8 cellular contexts compared by ENCODE assay signal in the genomic region with DNA sequence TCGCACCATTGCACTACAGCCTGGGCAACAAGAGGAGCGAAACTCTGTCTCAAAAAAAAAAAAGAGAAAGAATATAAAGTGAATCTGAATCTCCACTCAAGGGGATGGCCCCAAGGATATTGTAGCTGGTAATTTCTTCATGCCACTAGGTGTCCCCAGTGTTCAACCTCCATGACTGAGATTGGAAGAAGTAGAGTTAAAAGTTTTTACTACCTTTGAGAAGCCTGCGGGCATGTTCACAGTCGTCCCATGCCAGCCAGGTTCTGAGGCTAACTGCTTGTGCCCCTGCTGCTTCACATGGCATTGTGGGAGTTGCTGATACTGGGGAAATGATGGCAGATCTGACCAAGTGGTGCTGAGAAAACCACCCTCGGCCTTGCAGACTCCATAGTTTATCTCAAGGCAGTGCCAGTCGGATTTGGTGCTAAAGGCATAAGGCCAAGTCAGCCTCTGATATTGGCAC. TPM values are rescaled to one million over a fixed set of nuclear protein-coding genes. Genes with fewer than 3 reads are reported as not detected.
A peak's percentile ranks its signal among the peaks of the same experiment; 100 is the strongest.
DNase-seq lines count a peak whose midpoint lies in the region; ATAC-seq and TF ChIP-seq lines count a peak whose summit lies in the region.

No MANE protein-coding gene starts in this region.

- H3K27ac ChIP-seq in heart right ventricle (peak overlapping the region in 8 of 10 donors; percentile 8 to 69 (median 47)), gastrocnemius medialis (peak overlapping the region; percentile 78 to 90 (median 84))

- no peak overlapping the region for H3K4me3 Mint-ChIP-seq in activated CD4-positive, alpha-beta memory T cell treated with anti-CD3 and anti-CD28 coated beads for 36 hours
- H3K4me3 Mint-ChIP-seq in activated CD4-positive, alpha-beta memory T cell treated with anti-CD3 and anti-CD28 coated beads, Interleukin-2, amount 10 ng/mL, durations not matched to agents 7 days and 5 days: no peak overlapping the region
- no peak overlapping the region for H3K4me3 Mint-ChIP-seq in activated CD8-positive, alpha-beta T cell treated with anti-CD3 and anti-CD28 coated beads, Interleukin-2, amount 10 ng/mL, durations not matched to agents 7 days and 5 days

- POLR2A ChIA-PET in activated CD4-positive, alpha-beta memory T cell treated with anti-CD3 and anti-CD28 coated beads for 36 hours (lab: Charles Lee): no interaction called here
- POLR2A ChIA-PET in activated CD4-positive, alpha-beta memory T cell treated with anti-CD3 and anti-CD28 coated beads, Interleukin-2, amount 10 ng/mL, durations not matched to agents 7 days and 5 days (lab: Charles Lee): interaction anchor here (0.6 to 1.3 kb wide), 3 partner anchors 9 to 48 kb away, joined by 3 to 4 read pairs (median 3); no protein-coding TSS in a partner anchor
- POLR2A ChIA-PET in activated CD8-positive, alpha-beta T cell treated with anti-CD3 and anti-CD28 coated beads, Interleukin-2, amount 10 ng/mL, durations not matched to agents 7 days and 5 days (lab: Charles Lee): interaction anchor here (0.6 kb wide), 1 partner anchor 17 kb away, joined by 5 read pairs; no protein-coding TSS in a partner anchor

- intact Hi-C loops in activated CD4-positive, alpha-beta memory T cell treated with anti-CD3 and anti-CD28 coated beads for 36 hours (cut with micrococcal nuclease): no loop called here
- intact Hi-C loops in heart right ventricle (cut with DNase I) (loop anchor here in 8 of 10 donors (2.0 to 10.0 kb wide), 6 partner anchors 46 to 343 kb away; partner anchors contain the start of genes IPO9 (in 2 of the 8), NAV1 (in 1 of the 8) and TIMM17A (in 1 of the 8)), gastrocnemius medialis (cut with DNase I; ENCODE audit: low total_unique reads) (loop anchor here (1.0 kb wide), 2 partner anchors 18 to 94 kb away; no protein-coding TSS in a partner anchor)

- H3K36me3 ChIP-seq in heart right ventricle: peaks cover 0 to 47% (median 14%) of the 10 kb centered on the region in 9 donors
- peaks cover 0 to 26% of the 10 kb centered on the region in 2 donors for H3K36me3 ChIP-seq in gastrocnemius medialis

- no peak overlapping the region for H3K27ac Mint-ChIP-seq in activated CD4-positive, alpha-beta memory T cell treated with anti-CD3 and anti-CD28 coated beads for 36 hours
- no peak overlapping the region for H3K27ac Mint-ChIP-seq in activated CD4-positive, alpha-beta memory T cell treated with anti-CD3 and anti-CD28 coated beads, Interleukin-2, amount 10 ng/mL, durations not matched to agents 7 days and 5 days
- H3K27ac Mint-ChIP-seq in activated CD8-positive, alpha-beta T cell treated with anti-CD3 and anti-CD28 coated beads, Interleukin-2, amount 10 ng/mL, durations not matched to agents 7 days and 5 days: no peak overlapping the region

- no peaks in the 10 kb centered on the region for H3K27me3 Mint-ChIP-seq in activated CD4-positive, alpha-beta memory T cell treated with anti-CD3 and anti-CD28 coated beads for 36 hours
- no peaks in the 10 kb centered on the region for H3K27me3 Mint-ChIP-seq in activated CD4-positive, alpha-beta memory T cell treated with anti-CD3 and anti-CD28 coated beads, Interleukin-2, amount 10 ng/mL, durations not matched to agents 7 days and 5 days
- no peaks in the 10 kb centered on the region for H3K27me3 Mint-ChIP-seq in activated CD8-positive, alpha-beta T cell treated with anti-CD3 and anti-CD28 coated beads, Interleukin-2, amount 10 ng/mL, durations not matched to agents 7 days and 5 days (ENCODE audit: low read depth)

- no peak overlapping the region for H3K4me3 ChIP-seq in heart right ventricle
- H3K4me3 ChIP-seq in gastrocnemius medialis: no peak overlapping the region

- in situ Hi-C loops in gastrocnemius medialis (cut with MboI; ENCODE audit: low sequenced_read_pairs in 4 of 4): loop anchor here in 3 of 4 donors (25.0 kb wide), 1 partner anchor 259 kb away; the partner anchor contains the start of gene ARL8A (in 3 of the 3)

- no peak for TF ChIP-seq POLR2A in gastrocnemius medialis (IDR thresholded peaks at IDR 0.05)

- TF ChIP-seq CTCF in heart right ventricle (IDR thresholded peaks at IDR 0.05): peak; percentile 29 to 76 (median 67)
- TF ChIP-seq CTCF in gastrocnemius medialis (IDR thresholded peaks at IDR 0.05 in 4 of 5, conservative IDR thresholded peaks at IDR 0.05 in 1 of 5): peak; percentile 48 to 79 (median 65)

- H3K27me3 ChIP-seq in heart right ventricle (no peaks in the 10 kb centered on the region), gastrocnemius medialis (no peaks in the 10 kb centered on the region)

- no peaks in the 10 kb centered on the region for H3K9me3 Mint-ChIP-seq in activated CD4-positive, alpha-beta memory T cell treated with anti-CD3 and anti-CD28 coated beads for 36 hours
- no peaks in the 10 kb centered on the region for H3K9me3 Mint-ChIP-seq in activated CD4-positive, alpha-beta memory T cell treated with anti-CD3 and anti-CD28 coated beads, Interleukin-2, amount 10 ng/mL, durations not matched to agents 7 days and 5 days
- no peaks in the 10 kb centered on the region for H3K9me3 Mint-ChIP-seq in activated CD8-positive, alpha-beta T cell treated with anti-CD3 and anti-CD28 coated beads, Interleukin-2, amount 10 ng/mL, durations not matched to agents 7 days and 5 days (ENCODE audit: insufficient read depth)

- peak; percentile 17 for DNase-seq in activated CD4-positive, alpha-beta memory T cell treated with anti-CD3 and anti-CD28 coated beads for 36 hours
- no peak for DNase-seq in activated CD4-positive, alpha-beta memory T cell treated with anti-CD3 and anti-CD28 coated beads, Interleukin-2, amount 10 ng/mL, durations not matched to agents 7 days and 5 days
- peak; percentile 75 for DNase-seq in M059J (ENCODE audit: low read depth)
- DNase-seq in activated CD8-positive, alpha-beta T cell treated with anti-CD3 and anti-CD28 coated beads, Interleukin-2, amount 10 ng/mL, durations not matched to agents 7 days and 5 days: peak; percentile 47
- peak in 1 of 2 donors; percentile 57 for DNase-seq in heart right ventricle
- peak in 1 of 2 donors; percentile 70 for DNase-seq in gastrocnemius medialis
- DNase-seq in mesenteric fat pad (ENCODE audit: low spot score): no peak

- H3K4me1 Mint-ChIP-seq in activated CD4-positive, alpha-beta memory T cell treated with anti-CD3 and anti-CD28 coated beads for 36 hours (ENCODE audit: low read depth): no peaks in the 10 kb centered on the region
- peaks cover 2% of the 10 kb centered on the region for H3K4me1 Mint-ChIP-seq in activated CD4-positive, alpha-beta memory T cell treated with anti-CD3 and anti-CD28 coated beads, Interleukin-2, amount 10 ng/mL, durations not matched to agents 7 days and 5 days
- H3K4me1 Mint-ChIP-seq in activated CD8-positive, alpha-beta T cell treated with anti-CD3 and anti-CD28 coated beads, Interleukin-2, amount 10 ng/mL, durations not matched to agents 7 days and 5 days (ENCODE audit: low read depth): no peaks in the 10 kb centered on the region

- CTCF ChIA-PET in activated CD4-positive, alpha-beta memory T cell treated with anti-CD3 and anti-CD28 coated beads for 36 hours (lab: Charles Lee): interaction anchor here (0.6 to 2.1 kb wide), 16 partner anchors 9 to 240 kb away, joined by 3 to 27 read pairs (median 4); partner anchors contain the start of genes IPO9 and SHISA4
- CTCF ChIA-PET in activated CD4-positive, alpha-beta memory T cell treated with anti-CD3 and anti-CD28 coated beads, Interleukin-2, amount 10 ng/mL, durations not matched to agents 7 days and 5 days (lab: Charles Lee): interaction anchor here (0.5 to 2.5 kb wide), 19 partner anchors 8 to 238 kb away, joined by 3 to 18 read pairs (median 4); partner anchors contain the start of genes RNPEP and TIMM17A
- CTCF ChIA-PET in activated CD8-positive, alpha-beta T cell treated with anti-CD3 and anti-CD28 coated beads, Interleukin-2, amount 10 ng/mL, durations not matched to agents 7 days and 5 days (lab: Charles Lee): interaction anchor here (0.6 to 5.3 kb wide), 16 partner anchors 9 to 347 kb away, joined by 3 to 47 read pairs (median 5); partner anchors contain the start of gene TIMM17A

- H3K36me3 Mint-ChIP-seq in activated CD4-positive, alpha-beta memory T cell treated with anti-CD3 and anti-CD28 coated beads for 36 hours: peaks cover 19% of the 10 kb centered on the region
- H3K36me3 Mint-ChIP-seq in activated CD4-positive, alpha-beta memory T cell treated with anti-CD3 and anti-CD28 coated beads, Interleukin-2, amount 10 ng/mL, durations not matched to agents 7 days and 5 days (ENCODE audit: low read depth): peaks cover 25% of the 10 kb centered on the region
- peaks cover 40% of the 10 kb centered on the region for H3K36me3 Mint-ChIP-seq in activated CD8-positive, alpha-beta T cell treated with anti-CD3 and anti-CD28 coated beads, Interleukin-2, amount 10 ng/mL, durations not matched to agents 7 days and 5 days (ENCODE audit: low read depth)

- peak; percentile 69 for ATAC-seq in activated CD8-positive, alpha-beta T cell treated with anti-CD3 and anti-CD28 coated beads, Interleukin-2, amount 10 ng/mL, durations not matched to agents 7 days and 5 days
- ATAC-seq in heart right ventricle: peak; percentile 57 to 73 (median 66)
- peak; percentile 58 to 74 for ATAC-seq in gastrocnemius medialis
- no peak for ATAC-seq in GM21447 (IDR thresholded peaks at IDR 0.05; ENCODE audit: unreplicated experiment)

- H3K4me1 ChIP-seq in heart right ventricle (peaks cover 0 to 26% (median 14%) of the 10 kb centered on the region in 9 donors), gastrocnemius medialis (peaks cover 37 to 52% of the 10 kb centered on the region in 2 donors)

- WGBS in heart right ventricle, 2 donors: 45 to 47% methylated on average over 6 of the region's 6 CpGs

- H3K9me3 ChIP-seq in heart right ventricle (no peaks in the 10 kb centered on the region), gastrocnemius medialis (no peaks in the 10 kb centered on the region)

RNA-seq across cellular contexts. Expression of gene SHISA4, which starts 10.8 kb away (rescaled TPM):
- under 1 TPM; 0.27 to 0.59 TPM for total RNA-seq in activated CD4-positive, alpha-beta memory T cell treated with anti-CD3 and anti-CD28 coated beads for 36 hours
- under 1 TPM; 0.55 to 0.81 TPM for total RNA-seq in activated CD4-positive, alpha-beta memory T cell treated with anti-CD3 and anti-CD28 coated beads, Interleukin-2, amount 10 ng/mL, durations not matched to agents 7 days and 5 days
- 63.9 and 64.2 TPM in 2 replicates for total RNA-seq in M059J (2014; rRNA removed; shearing (Covaris generic))
- total RNA-seq in activated CD8-positive, alpha-beta T cell treated with anti-CD3 and anti-CD28 coated beads, Interleukin-2, amount 10 ng/mL, durations not matched to agents 7 days and 5 days: under 1 TPM in 1 of 2 experiments, not detected in 1; 0.55 TPM
- 100 to 1,000 TPM; 104 to 214 (median 130) TPM for total RNA-seq in heart right ventricle
- polyA plus RNA-seq in heart right ventricle: 10 to 100 TPM; 72.6 to 75.8 TPM
- total RNA-seq in gastrocnemius medialis: 100 to 1,000 TPM in 2 of 4 donors, 10 to 100 TPM in 2; 76.6 to 384 (median 229) TPM
- 10.3 TPM for total RNA-seq in mesenteric fat pad

RNA-seq across cellular contexts. Expression of gene IPO9, which starts 49.0 kb away (rescaled TPM):
- 10 to 100 TPM; 67.6 to 67.9 TPM for total RNA-seq in activated CD4-positive, alpha-beta memory T cell treated with anti-CD3 and anti-CD28 coated beads for 36 hours
- 10 to 100 TPM; 44.3 to 49.5 TPM for total RNA-seq in activated CD4-positive, alpha-beta memory T cell treated with anti-CD3 and anti-CD28 coated beads, Interleukin-2, amount 10 ng/mL, durations not matched to agents 7 days and 5 days
- 31.3 and 43.9 TPM in 2 replicates for total RNA-seq in M059J (2014; rRNA removed; shearing (Covaris generic))
- 10 to 100 TPM; 55.3 to 58.1 TPM for total RNA-seq in activated CD8-positive, alpha-beta T cell treated with anti-CD3 and anti-CD28 coated beads, Interleukin-2, amount 10 ng/mL, durations not matched to agents 7 days and 5 days
- total RNA-seq in heart right ventricle (10 to 100 TPM; 21.9 to 31.4 (median 27.2) TPM), gastrocnemius medialis (10 to 100 TPM in 2 of 4 donors, 1 to 10 TPM in 2; 7.2 to 16.3 (median 10.3) TPM), mesenteric fat pad (40.9 TPM)
- 10 to 100 TPM; 12.0 to 12.9 TPM for polyA plus RNA-seq in heart right ventricle

Comparison
In these comparisons a context has a peak if more than half of its experiments do, and no peak if none do; other contexts are left out.
1. DNase-seq: peak in activated CD4-positive, alpha-beta memory T cell treated with anti-CD3 and anti-CD28 coated beads for 36 hours (single experiment), M059J (single experiment) and activated CD8-positive, alpha-beta T cell treated with anti-CD3 and anti-CD28 coated beads, Interleukin-2, amount 10 ng/mL, durations not matched to agents 7 days and 5 days (single experiment); none in activated CD4-positive, alpha-beta memory T cell treated with anti-CD3 and anti-CD28 coated beads, Interleukin-2, amount 10 ng/mL, durations not matched to agents 7 days and 5 days (single experiment) and mesenteric fat pad (single experiment).